ENCODE assay signal across 20 cellular contexts in the genomic region with DNA sequence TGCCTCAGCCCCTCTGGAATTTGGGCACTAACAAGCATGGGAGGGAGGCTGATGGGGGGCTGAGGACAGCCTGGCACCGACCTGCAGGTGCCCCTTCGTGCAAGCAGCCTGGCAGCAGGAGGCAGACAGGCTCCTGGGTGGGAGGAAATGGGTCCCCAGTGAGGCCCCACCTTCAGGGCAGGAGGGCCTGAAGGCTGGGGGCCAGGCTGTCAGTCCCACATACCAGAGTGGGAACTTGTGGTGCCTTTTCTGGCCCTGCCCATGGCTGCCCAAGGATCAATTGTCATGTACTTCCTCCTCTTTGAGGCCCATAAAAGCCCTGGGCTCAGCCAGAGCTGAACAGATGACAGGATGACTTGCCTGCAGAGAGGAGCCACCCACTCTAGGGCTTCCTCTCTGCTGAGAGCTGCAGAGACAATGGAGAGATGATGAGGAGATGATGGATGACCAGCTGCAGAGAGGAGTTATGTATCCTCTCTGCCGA.
"Had no signal": no experiment of that assay in that cellular context is flagged by ENCODE, and none has a peak within 500 bp of the region (broad histone marks: within the 10 kb centered on the region; RNA-seq: fewer than 3 reads in every experiment).

No MANE protein-coding gene starts in this region.

- H3K4me1 ChIP-seq: SJSA1 had no signal

- ATAC-seq: Panc1, PC-3 had no signal

- H3K27me3 ChIP-seq: SJSA1 had no signal

- H3K4me3 ChIP-seq: SJSA1, SK-N-MC had no signal

- H3K36me3 ChIP-seq: SJSA1 had no signal

- DNase-seq: KBM-7, MV-4-11, NCI-H1048, NCI-H1105, NCI-H1417, NCI-H146, NCI-H1694 treated with DMSO at 0.1 percent for 48 hours, NCI-H1930, NCI-H2081, NCI-H2107, NCI-H2227 treated with DMSO at 0.1 percent for 48 hours, NCI-H524 treated with DMSO at 0.1 percent for 48 hours, NCI-H69, NCI-H774, PC-3, SIG-M5 had no signal

- H3K27ac ChIP-seq: RWPE1, SJSA1, SK-N-MC had no signal

- H3K9me3 ChIP-seq: SJSA1 had no signal
